1 cellular context compared by ENCODE assay signal in the genomic region with DNA sequence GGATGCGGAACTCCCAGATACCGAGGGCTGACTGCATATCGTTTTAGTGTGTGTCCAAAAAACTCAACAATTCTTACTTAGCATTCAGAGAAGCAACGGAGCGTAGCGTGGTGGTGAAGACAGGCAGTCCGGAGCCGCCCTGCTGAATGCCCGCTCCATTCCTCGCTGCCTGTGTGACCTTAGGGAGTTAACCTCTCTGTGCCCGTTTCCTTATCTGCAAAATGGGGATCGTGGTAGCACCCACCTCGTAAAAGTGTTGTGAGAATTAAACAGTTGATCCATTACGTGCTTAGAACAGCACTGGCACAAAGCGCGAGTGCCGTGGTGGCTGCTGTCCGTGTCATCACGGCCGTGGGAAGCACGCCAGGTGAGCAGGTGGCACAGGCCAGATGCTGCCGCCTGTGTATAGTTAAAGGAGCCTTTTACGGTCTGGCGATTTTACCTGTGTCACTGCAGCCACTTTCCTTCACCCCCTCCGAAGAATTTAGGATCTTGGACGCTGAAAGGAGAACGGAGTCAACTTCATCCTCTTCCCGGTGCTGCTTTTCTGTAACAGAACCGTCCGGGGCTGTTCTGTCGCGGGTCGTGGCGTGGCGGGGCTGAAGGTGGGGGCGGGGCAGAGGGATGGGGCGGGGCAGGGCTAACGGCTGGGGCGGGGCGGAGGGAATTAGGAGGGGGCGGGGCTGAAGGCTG.
TF ChIP-seq lines count a peak whose summit lies in the region.

No MANE protein-coding gene starts in this region.

TF ChIP-seq in HepG2, 621 proteins besides CTCF, POLR2A, EP300 and RAD21:
- TF ChIP-seq, protein P1, sequence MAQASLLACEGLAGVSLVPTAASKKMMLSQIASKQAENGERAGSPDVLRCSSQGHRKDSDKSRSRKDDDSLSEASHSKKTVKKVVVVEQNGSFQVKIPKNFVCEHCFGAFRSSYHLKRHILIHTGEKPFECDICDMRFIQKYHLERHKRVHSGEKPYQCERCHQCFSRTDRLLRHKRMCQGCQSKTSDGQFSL (CRISPR knock-in tag; IDR thresholded peaks at IDR 0.05): no peak
- TF ChIP-seq ZNF768 (CRISPR knock-in tag; IDR thresholded peaks at IDR 0.05): peak; percentile 96
- peak; percentile 74 for TF ChIP-seq ZMYM3 (CRISPR knock-in tag; IDR thresholded peaks at IDR 0.05)
- TF ChIP-seq ZNF501 (CRISPR knock-in tag; IDR thresholded peaks at IDR 0.05): 0 out of 2 replicates have a peak, but pooled peaks have one; percentile 21
- TF ChIP-seq SPEN (CRISPR knock-in tag; IDR thresholded peaks at IDR 0.05; ENCODE audit: low read depth): 0 out of 2 replicates have a peak, but pooled peaks have one; percentile 5
- TF ChIP-seq ZNF629 (CRISPR knock-in tag; conservative IDR thresholded peaks at IDR 0.05): 0 out of 2 replicates have a peak, but pooled peaks have one; percentile 19
- no peak for TF ChIP-seq ATM (IDR thresholded peaks at IDR 0.05; ENCODE audit: borderline replicate concordance)
- TF ChIP-seq, protein P2, sequence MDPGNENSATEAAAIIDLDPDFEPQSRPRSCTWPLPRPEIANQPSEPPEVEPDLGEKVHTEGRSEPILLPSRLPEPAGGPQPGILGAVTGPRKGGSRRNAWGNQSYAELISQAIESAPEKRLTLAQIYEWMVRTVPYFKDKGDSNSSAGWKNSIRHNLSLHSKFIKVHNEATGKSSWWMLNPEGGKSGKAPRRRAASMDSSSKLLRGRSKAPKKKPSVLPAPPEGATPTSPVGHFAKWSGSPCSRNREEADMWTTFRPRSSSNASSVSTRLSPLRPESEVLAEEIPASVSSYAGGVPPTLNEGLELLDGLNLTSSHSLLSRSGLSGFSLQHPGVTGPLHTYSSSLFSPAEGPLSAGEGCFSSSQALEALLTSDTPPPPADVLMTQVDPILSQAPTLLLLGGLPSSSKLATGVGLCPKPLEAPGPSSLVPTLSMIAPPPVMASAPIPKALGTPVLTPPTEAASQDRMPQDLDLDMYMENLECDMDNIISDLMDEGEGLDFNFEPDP (CRISPR knock-in tag; conservative IDR thresholded peaks at IDR 0.05): 0 out of 2 replicates have a peak, but pooled peaks have one; percentile 57
- TF ChIP-seq ZNF572 (CRISPR knock-in tag; IDR thresholded peaks at IDR 0.05): peak; percentile 59; the same call in 1 of the 2 replicates
- TF ChIP-seq ZNF652 (CRISPR knock-in tag; IDR thresholded peaks at IDR 0.05; ENCODE audit: borderline replicate concordance, low read depth): peak; percentile 63; the same call in 1 of the 2 replicates
